In the genomic region with DNA sequence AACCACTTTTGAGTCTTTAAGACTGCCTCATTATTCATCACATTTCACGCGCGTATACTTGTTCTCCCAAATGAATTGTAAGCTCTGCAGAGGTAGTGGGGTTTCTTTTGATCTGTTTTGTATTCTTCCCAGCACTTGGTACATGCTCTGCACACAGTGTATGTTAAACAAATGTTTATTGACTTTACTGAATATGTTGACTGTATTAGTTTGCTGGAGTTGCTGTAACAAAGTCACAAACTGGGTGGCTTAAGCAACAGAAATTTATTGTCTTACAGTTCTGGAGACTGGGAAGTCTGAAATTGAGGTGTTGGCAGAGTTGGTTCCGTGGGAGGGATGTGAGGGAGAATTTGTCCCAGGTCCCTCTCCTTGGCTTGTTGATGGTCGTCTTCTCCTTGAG, we compare ENCODE assay signal across 25 cellular contexts.
A peak's percentile ranks its signal among the peaks of the same experiment; 100 is the strongest.
DNase-seq lines count a peak whose midpoint lies in the region; ATAC-seq, FAIRE-seq and TF ChIP-seq lines count a peak whose summit lies in the region.
"Had no signal": no experiment of that assay in that cellular context is flagged by ENCODE, and none has a peak within 500 bp of the region (broad histone marks: within the 10 kb centered on the region; RNA-seq: fewer than 3 reads in every experiment).

No MANE protein-coding gene starts in this region.

- H3K4ac ChIP-seq in neuronal stem cell (ENCODE audit: low read length) = no peak overlapping the region

- peaks cover 95% of the 10 kb centered on the region for H3K4me1 Mint-ChIP-seq in nephron progenitor cell
- no peaks in the 10 kb centered on the region for H3K4me1 Mint-ChIP-seq in activated CD8-positive, alpha-beta T cell treated with anti-CD3 and anti-CD28 coated beads, Interleukin-2, amount 10 ng/mL, durations not matched to agents 7 days and 5 days (ENCODE audit: low read depth)
- H3K4me1 Mint-ChIP-seq: B cell had no signal

- H3K4me3 Mint-ChIP-seq in nephron progenitor cell = peak overlapping the region; percentile 61
- no peak overlapping the region for H3K4me3 Mint-ChIP-seq in activated CD8-positive, alpha-beta T cell treated with anti-CD3 and anti-CD28 coated beads, Interleukin-2, amount 10 ng/mL, durations not matched to agents 7 days and 5 days
- H3K4me3 Mint-ChIP-seq: B cell; CD4-positive, alpha-beta T cell; CD8-positive, alpha-beta T cell had no signal

- no peak for DNase-seq in HepG2 (ENCODE audit: low spot score)
- no peak for DNase-seq in right lobe of liver
- DNase-seq in nephron progenitor cell = no peak
- DNase-seq in neuronal stem cell (ENCODE audit: low spot score) = no peak
- DNase-seq in activated CD8-positive, alpha-beta T cell treated with anti-CD3 and anti-CD28 coated beads, Interleukin-2, amount 10 ng/mL, durations not matched to agents 7 days and 5 days = no peak
- DNase-seq in activated naive CD4-positive, alpha-beta T cell treated with Interleukin-2 at 50 U/mL for 16 hours = no peak
- DNase-seq: AML-193; Caco-2; CD4-positive, alpha-beta T cell; CD8-positive, alpha-beta T cell; DMS 273 treated with DMSO at 0.1 percent for 48 hours; DMS153; DMS53; DMS79; DND-41; EL; GDM1 had no signal

- no peak overlapping the region for H2BK120ac ChIP-seq in neuronal stem cell (ENCODE audit: low read depth, low read length)

- no peak for FAIRE-seq in HepG2 (lab: Jason Lieb, UNC)
- FAIRE-seq: A549, GM12878, GM12892, GM18507 had no signal

- H3K79me1 ChIP-seq in neuronal stem cell (ENCODE audit: low read depth, low read length) = no peaks in the 10 kb centered on the region

- H2BK12ac ChIP-seq in neuronal stem cell (ENCODE audit: low read length) = no peak overlapping the region

- no peaks in the 10 kb centered on the region for H3K9me3 ChIP-seq in HepG2 (ENCODE audit: low read length)
- H3K9me3 ChIP-seq in right lobe of liver = no peaks in the 10 kb centered on the region
- H3K9me3 ChIP-seq in neuronal stem cell (replicated peaks in 1 of 2; ENCODE audit: control insufficient read depth in 2 of 2, insufficient read depth in 1 of 2, low read depth in 1 of 2, low read length in 2 of 2) = no peaks in the 10 kb centered on the region
- H3K9me3 ChIP-seq: A549; BLaER1 treated with 17β-estradiol and CSF1 and Interleukin-3, amounts not matched to agents 10 nM and 100 nM; Caco-2 had no signal

- H3K18ac ChIP-seq in neuronal stem cell (ENCODE audit: low read length) = no peak overlapping the region

- in situ Hi-C loops in HepG2 (cut with HindIII; ENCODE audit: extremely low pct_ligation_motif_present, low pct_unique_long_range_greater_than_20kb) = no loop called here

- H3K9ac ChIP-seq in HepG2 (ENCODE audit: insufficient read depth, low read depth, low read length) (no peak overlapping the region), neuronal stem cell (ENCODE audit: low read depth, low read length, poor library complexity) (no peak overlapping the region)
- H3K9ac ChIP-seq: BLaER1 treated with 17β-estradiol and CSF1 and Interleukin-3, amounts not matched to agents 10 nM and 100 nM had no signal

- no peak overlapping the region for H3K4me2 ChIP-seq in HepG2 (ENCODE audit: low read depth, low read length)
- H3K4me2 ChIP-seq in neuronal stem cell (ENCODE audit: insufficient read depth, low read length, poor library complexity, severe bottlenecking) = no peak overlapping the region
- H3K4me2 ChIP-seq: A549; BLaER1 treated with 17β-estradiol and CSF1 and Interleukin-3, amounts not matched to agents 10 nM and 100 nM had no signal

- intact Hi-C loops in HepG2 (cut with micrococcal nuclease; ENCODE audit: unreplicated experiment) (no loop called here), right lobe of liver (cut with DNase I) (no loop called here)

- H3K27me3 ChIP-seq in HepG2 (ENCODE audit: control insufficient read depth in 1 of 2, insufficient read depth in 2 of 2, low read length in 2 of 2) (no peaks in the 10 kb centered on the region; a peak in 1 of 5 replicates), right lobe of liver (no peaks in the 10 kb centered on the region), neuronal stem cell (ENCODE audit: control insufficient read depth in 3 of 3, insufficient read depth in 3 of 3, low read depth in 1 of 3, low read length in 3 of 3) (peaks cover 0 to 5% (median 0%) of the 10 kb centered on the region in 3 experiments)
- H3K27me3 ChIP-seq: BLaER1 treated with 17β-estradiol and CSF1 and Interleukin-3, amounts not matched to agents 10 nM and 100 nM had no signal

- no peak overlapping the region for H3K23ac ChIP-seq in neuronal stem cell (ENCODE audit: low read depth, low read length, poor library complexity)

- peak overlapping the region; percentile 99 for H3K27ac Mint-ChIP-seq in nephron progenitor cell
- no peak overlapping the region for H3K27ac Mint-ChIP-seq in activated CD8-positive, alpha-beta T cell treated with anti-CD3 and anti-CD28 coated beads, Interleukin-2, amount 10 ng/mL, durations not matched to agents 7 days and 5 days
- H3K27ac Mint-ChIP-seq: B cell; CD4-positive, alpha-beta T cell; CD8-positive, alpha-beta T cell had no signal

- no peak for TF ChIP-seq EP300 in HepG2 (IDR thresholded peaks at IDR 0.05; ENCODE audit: low read depth in 2 of 2, low read length in 2 of 2)
- TF ChIP-seq EP300 in HepG2 (CRISPR knock-in tag; IDR thresholded peaks at IDR 0.05; ENCODE audit: borderline replicate concordance) = no peak

- POLR2A ChIA-PET in HepG2 (lab: Yijun Ruan, JAX) = no interaction called here
- POLR2A ChIA-PET in activated CD8-positive, alpha-beta T cell treated with anti-CD3 and anti-CD28 coated beads, Interleukin-2, amount 10 ng/mL, durations not matched to agents 7 days and 5 days (lab: Charles Lee) = interaction anchor here (0.6 kb wide), 1 partner anchor 133 kb away, joined by 3 read pairs; no protein-coding TSS in a partner anchor

- H3K27me3 Mint-ChIP-seq in nephron progenitor cell (ENCODE audit: low read depth, poor library complexity) = peaks cover 4% of the 10 kb centered on the region
- peaks cover 21% of the 10 kb centered on the region for H3K27me3 Mint-ChIP-seq in activated CD8-positive, alpha-beta T cell treated with anti-CD3 and anti-CD28 coated beads, Interleukin-2, amount 10 ng/mL, durations not matched to agents 7 days and 5 days (ENCODE audit: low read depth)

- H2BK15ac ChIP-seq in neuronal stem cell (ENCODE audit: low read length) = no peak overlapping the region

- WGBS in HepG2 (ENCODE audit: low lambda C conversion rate) = 69% methylated on average over 5 of the region's 5 CpGs
- 71% methylated on average over 3 of the region's 5 CpGs for WGBS in right lobe of liver (ENCODE audit: insufficient coverage, low coverage, low lambda C conversion rate, missing lambda C conversion rate)
- WGBS in neuronal stem cell (ENCODE audit: extremely low coverage in 2 of 2, insufficient read length in 2 of 2, insufficient replicate concordance in 1 of 2), 2 donors = no CpG with 5 or more reads among the region's 5 CpGs

- no peak overlapping the region for H3K4me3 ChIP-seq in HepG2 (replicated peaks in 1 of 3; ENCODE audit: insufficient read depth in 1 of 3, low read depth in 2 of 3, low read length in 3 of 3)
- no peak overlapping the region for H3K4me3 ChIP-seq in right lobe of liver
- no peak overlapping the region for H3K4me3 ChIP-seq in neuronal stem cell (ENCODE audit: low read length in 2 of 2)
- H3K4me3 ChIP-seq: A549; BLaER1 treated with 17β-estradiol and CSF1 and Interleukin-3, amounts not matched to agents 10 nM and 100 nM; GM12878 had no signal

- H2AFZ ChIP-seq in HepG2 (ENCODE audit: low read length) (no peak overlapping the region), neuronal stem cell (ENCODE audit: low read length) (no peak overlapping the region)

- H3K27ac ChIP-seq in HepG2 (ENCODE audit: extremely low read length, insufficient read depth, low read length) (no peak overlapping the region), right lobe of liver (no peak overlapping the region), neuronal stem cell (replicated peaks; ENCODE audit: low read length) (peak overlapping the region; percentile 57)
- H3K27ac ChIP-seq: 22Rv1; A549; BLaER1 treated with 17β-estradiol and CSF1 and Interleukin-3, amounts not matched to agents 10 nM and 100 nM; C4-2B had no signal

- H3K36me3 ChIP-seq in HepG2 (replicated peaks in 1 of 2; ENCODE audit: control insufficient read depth in 1 of 2, insufficient read depth in 2 of 2, low read length in 2 of 2) (no peaks in the 10 kb centered on the region), right lobe of liver (no peaks in the 10 kb centered on the region), neuronal stem cell (replicated peaks in 1 of 2; ENCODE audit: control insufficient read depth in 2 of 2, insufficient read depth in 2 of 2, low read length in 2 of 2) (no peaks in the 10 kb centered on the region)
- H3K36me3 ChIP-seq: BLaER1 treated with 17β-estradiol and CSF1 and Interleukin-3, amounts not matched to agents 10 nM and 100 nM had no signal

- no peak overlapping the region for H3K14ac ChIP-seq in neuronal stem cell (ENCODE audit: low read length)

- no peaks in the 10 kb centered on the region for H3K36me3 Mint-ChIP-seq in nephron progenitor cell (ENCODE audit: low read depth)
- H3K36me3 Mint-ChIP-seq in activated CD8-positive, alpha-beta T cell treated with anti-CD3 and anti-CD28 coated beads, Interleukin-2, amount 10 ng/mL, durations not matched to agents 7 days and 5 days (ENCODE audit: low read depth) = no peaks in the 10 kb centered on the region
- H3K36me3 Mint-ChIP-seq: CD8-positive, alpha-beta T cell had no signal

- H3K4me1 ChIP-seq in HepG2 (ENCODE audit: insufficient read depth, low read length) (peaks cover 11% of the 10 kb centered on the region), right lobe of liver (no peaks in the 10 kb centered on the region), neuronal stem cell (ENCODE audit: control insufficient read depth in 2 of 2, insufficient read depth in 1 of 2, low read depth in 1 of 2, low read length in 2 of 2) (peaks cover 11 to 21% of the 10 kb centered on the region in 2 donors)
- H3K4me1 ChIP-seq: A549 had no signal

- H2BK5ac ChIP-seq in neuronal stem cell (ENCODE audit: low read length) = no peak overlapping the region

- no peaks in the 10 kb centered on the region for H4K20me1 ChIP-seq in HepG2 (ENCODE audit: insufficient read depth, low read length)
- H4K20me1 ChIP-seq: BLaER1 treated with 17β-estradiol and CSF1 and Interleukin-3, amounts not matched to agents 10 nM and 100 nM had no signal

- ATAC-seq in HepG2 (no peak), right lobe of liver (no peak)
- no peak for ATAC-seq in activated CD8-positive, alpha-beta T cell treated with anti-CD3 and anti-CD28 coated beads, Interleukin-2, amount 10 ng/mL, durations not matched to agents 7 days and 5 days
- ATAC-seq: A549; CD8-positive, alpha-beta T cell; GM12878 had no signal

- no TSS peak for BruUV-seq in HepG2 (replicated peaks; lab: Mats Ljungman, UMichigan)

- TF ChIP-seq RAD21 in HepG2 (CRISPR knock-in tag; IDR thresholded peaks at IDR 0.05) = no peak

- H3K9me3 Mint-ChIP-seq in nephron progenitor cell = peaks cover 10% of the 10 kb centered on the region
- no peaks in the 10 kb centered on the region for H3K9me3 Mint-ChIP-seq in activated CD8-positive, alpha-beta T cell treated with anti-CD3 and anti-CD28 coated beads, Interleukin-2, amount 10 ng/mL, durations not matched to agents 7 days and 5 days (ENCODE audit: insufficient read depth)
- H3K9me3 Mint-ChIP-seq: CD4-positive, alpha-beta T cell; CD8-positive, alpha-beta T cell had no signal

- H3K79me2 ChIP-seq in HepG2 (ENCODE audit: insufficient read depth, low read length) = no peaks in the 10 kb centered on the region

- TF ChIP-seq POLR2A in HepG2 (IDR thresholded peaks at IDR 0.05; ENCODE audit: insufficient read depth in 1 of 2, low read depth in 2 of 2, low read length in 2 of 2) (no peak), right lobe of liver (IDR thresholded peaks at IDR 0.05) (no peak)

- no peak overlapping the region for H4K91ac ChIP-seq in neuronal stem cell (ENCODE audit: low read depth, low read length, poor library complexity)

- H4K8ac ChIP-seq in neuronal stem cell (ENCODE audit: low read depth, low read length) = no peak overlapping the region

- no peak overlapping the region for H2AK5ac ChIP-seq in neuronal stem cell (ENCODE audit: low read depth, low read length)

- CTCF ChIA-PET in HepG2 (lab: Yijun Ruan, JAX; ENCODE audit: low intra/inter-chr PET ratio, low total read pairs) = no interaction called here
- CTCF ChIA-PET in activated CD8-positive, alpha-beta T cell treated with anti-CD3 and anti-CD28 coated beads, Interleukin-2, amount 10 ng/mL, durations not matched to agents 7 days and 5 days (lab: Charles Lee) = no interaction called here

- TF ChIP-seq CTCF in HepG2 (CRISPR knock-in tag; IDR thresholded peaks at IDR 0.05) (no peak), right lobe of liver (IDR thresholded peaks at IDR 0.05) (no peak), nephron progenitor cell (IDR thresholded peaks at IDR 0.05) (no peak)
